In genomic region chr13:51557875-51558604, GRCh38 we compare ENCODE assay signal across 10 cellular contexts. TPM values are rescaled to one million over a fixed set of nuclear protein-coding genes. Genes with fewer than 3 reads are reported as not detected.
A peak's percentile ranks its signal among the peaks of the same experiment; 100 is the strongest.
DNase-seq lines count a peak whose midpoint lies in the region; ATAC-seq and TF ChIP-seq lines count a peak whose summit lies in the region.
"Had no signal": no experiment of that assay in that cellular context is flagged by ENCODE, and none has a peak within 500 bp of the region (broad histone marks: within the 10 kb centered on the region; RNA-seq: fewer than 3 reads in every experiment).

No MANE protein-coding gene starts in this region.

- no peak overlapping the region for H3K18ac ChIP-seq in mesenchymal stem cell (ENCODE audit: low read depth in 1 of 2, low read length in 2 of 2)

- no peak overlapping the region for H3K4me3 ChIP-seq in Karpas-422 (ENCODE audit: low read length)
- H3K4me3 ChIP-seq in choroid plexus epithelial cell (ENCODE audit: low read depth, low read length): peak overlapping the region; percentile 30
- peak overlapping the region in 1 of 2 experiments; percentile 48 for H3K4me3 ChIP-seq in mesenchymal stem cell (ENCODE audit: insufficient read depth in 1 of 2, low read depth in 1 of 2, low read length in 2 of 2)

- H3K4ac ChIP-seq in mesenchymal stem cell (ENCODE audit: low read depth in 1 of 2, low read length in 2 of 2): no peak overlapping the region

- no peaks in the 10 kb centered on the region for H3K9me2 ChIP-seq in Karpas-422 (replicated peaks; ENCODE audit: insufficient read depth, low read length)

- 11% methylated on average over 9 of the region's 9 CpGs for WGBS in mesenchymal stem cell

- H4K91ac ChIP-seq in mesenchymal stem cell (ENCODE audit: low read length): no peak overlapping the region

- TF ChIP-seq CTCF in choroid plexus epithelial cell (conservative IDR thresholded peaks at IDR 0.05; ENCODE audit: low read depth, low read length) (no peak), GM13977 (IDR thresholded peaks at IDR 0.05; ENCODE audit: extremely low read depth, insufficient read depth, missing control alignments) (no peak)

- H2BK120ac ChIP-seq in mesenchymal stem cell (ENCODE audit: low read depth, low read length): no peak overlapping the region

- DNase-seq in AG20443 (ENCODE audit: low spot score) (peak; percentile 74), Karpas-422 (peak; percentile 31), choroid plexus epithelial cell (ENCODE audit: low read depth) (peak; percentile 79), mesenchymal stem cell (peak; percentile 87), GM13977 (ENCODE audit: low spot score) (no peak), NCI-H345 treated with DMSO at 0.1 percent for 48 hours (lab: John Stamatoyannopoulos, UW; ENCODE audit: unreplicated experiment) (no peak)
- DNase-seq: activated CD4-positive, alpha-beta T cell treated with anti-CD3 and anti-CD28 coated beads for 1 hour; NCI-H524 had no signal

- no peak overlapping the region for H3K27ac ChIP-seq in Karpas-422 (ENCODE audit: low read length)
- no peak overlapping the region for H3K27ac ChIP-seq in mesenchymal stem cell (ENCODE audit: low read length, poor library complexity, severe bottlenecking)

- H3K27me3 ChIP-seq in Karpas-422 (ENCODE audit: low read length) (no peaks in the 10 kb centered on the region), mesenchymal stem cell (ENCODE audit: control insufficient read depth in 1 of 2, insufficient read depth in 1 of 2, low read length in 2 of 2) (no peaks in the 10 kb centered on the region)

- in situ Hi-C loops in GM13977 (cut with MboI; ENCODE audit: low pct_unique_long_range_greater_than_20kb, low sequenced_read_pairs, unreplicated experiment): no loop called here

- no peak overlapping the region for H3K14ac ChIP-seq in mesenchymal stem cell (ENCODE audit: low read length in 2 of 2)

- H3K36me3 ChIP-seq in Karpas-422 (ENCODE audit: insufficient read depth, low read length) (no peaks in the 10 kb centered on the region), mesenchymal stem cell (ENCODE audit: control insufficient read depth in 1 of 2, insufficient read depth in 2 of 2, low read depth in 1 of 2, low read length in 2 of 2) (no peaks in the 10 kb centered on the region)

- H2BK15ac ChIP-seq in mesenchymal stem cell (ENCODE audit: low read depth, poor library complexity, severe bottlenecking): no peak overlapping the region

- H3K79me2 ChIP-seq in Karpas-422 (ENCODE audit: low read length): no peaks in the 10 kb centered on the region

- H2AFZ ChIP-seq in Karpas-422 (ENCODE audit: low read length) (no peak overlapping the region), mesenchymal stem cell (ENCODE audit: low read depth, low read length) (no peak overlapping the region)

- no peak overlapping the region for H2AK5ac ChIP-seq in mesenchymal stem cell (ENCODE audit: low read length, severe bottlenecking)

- H3K9ac ChIP-seq in Karpas-422 (ENCODE audit: low read length) (no peak overlapping the region), mesenchymal stem cell (ENCODE audit: low read length) (peak overlapping the region; percentile 23)

- H2BK12ac ChIP-seq in mesenchymal stem cell (ENCODE audit: low read length in 2 of 2): no peak overlapping the region

- peaks cover 7% of the 10 kb centered on the region for H3K4me1 ChIP-seq in Karpas-422 (ENCODE audit: low read length)
- peaks cover 1% of the 10 kb centered on the region for H3K4me1 ChIP-seq in mesenchymal stem cell (ENCODE audit: control insufficient read depth, insufficient read depth, low read depth, low read length)

- no peaks in the 10 kb centered on the region for H3K9me3 ChIP-seq in Karpas-422 (ENCODE audit: low read length)
- H3K9me3 ChIP-seq in mesenchymal stem cell (ENCODE audit: control insufficient read depth, low read length): no peaks in the 10 kb centered on the region

- no peak overlapping the region for H4K8ac ChIP-seq in mesenchymal stem cell (ENCODE audit: low read length)

- H4K20me1 ChIP-seq in Karpas-422 (ENCODE audit: insufficient read depth, low read depth, low read length): no peaks in the 10 kb centered on the region

- no peak overlapping the region for H2BK5ac ChIP-seq in mesenchymal stem cell (ENCODE audit: low read depth, low read length, poor library complexity, severe bottlenecking)

- ATAC-seq in GM21515 (IDR thresholded peaks at IDR 0.05; ENCODE audit: unreplicated experiment) (no peak), GM21786 (IDR thresholded peaks at IDR 0.05; ENCODE audit: unreplicated experiment) (no peak)

- H3K23ac ChIP-seq in mesenchymal stem cell (ENCODE audit: low read length in 2 of 2): no peak overlapping the region

- H3K4me2 ChIP-seq in Karpas-422 (ENCODE audit: low read depth, low read length, poor library complexity, severe bottlenecking) (no peak overlapping the region), mesenchymal stem cell (ENCODE audit: low read length, poor library complexity, severe bottlenecking) (no peak overlapping the region)

- H3K79me1 ChIP-seq in mesenchymal stem cell (replicated peaks; ENCODE audit: low read length, poor library complexity, severe bottlenecking): no peaks in the 10 kb centered on the region

RNA-seq across cellular contexts. Expression of gene WDFY2, which starts 26.2 kb away (rescaled TPM):
- total RNA-seq in Karpas-422 (2014; rRNA removed; shearing (Covaris generic); ENCODE audit: low replicate concordance): 3.6 and 4.1 TPM in 2 replicates
- polyA plus RNA-seq in mesenchymal stem cell (2013, experiment 1 of 2): 6.2 TPM
- polyA plus RNA-seq in mesenchymal stem cell (2013, experiment 2 of 2): 6.5 TPM

Comparison
In these comparisons a context has a peak if more than half of its experiments do, and no peak if none do; other contexts are left out.
1. DNase-seq: peak in AG20443 (single experiment), Karpas-422 (single experiment), choroid plexus epithelial cell (single experiment) and mesenchymal stem cell (single experiment); none in GM13977 (single experiment) and NCI-H345 treated with DMSO at 0.1 percent for 48 hours (single experiment).